14 cellular contexts compared by ENCODE assay signal in genomic region chr2:23649819-23650218, GRCh38.
DNase-seq lines count a peak whose midpoint lies in the region; ATAC-seq and TF ChIP-seq lines count a peak whose summit lies in the region.
"Had no signal": no experiment of that assay in that cellular context is flagged by ENCODE, and none has a peak within 500 bp of the region (broad histone marks: within the 10 kb centered on the region; RNA-seq: fewer than 3 reads in every experiment).

No MANE protein-coding gene starts in this region.

- DNase-seq in EL (peak; percentile 4), HK-2 (ENCODE audit: unreplicated experiment) (peak; percentile 85), kidney glomerular epithelial cell (lab: John Stamatoyannopoulos, UW) (peak; percentile 33), occipital lobe (lab: John Stamatoyannopoulos, UW) (no peak), upper lobe of right lung (no peak)
- peak; percentile 7 for DNase-seq in activated naive CD8-positive, alpha-beta T cell treated with anti-CD3 and anti-CD28 coated beads, Interleukin-2, amount 50 U/mL, for 24 hours
- DNase-seq: CD8-positive, alpha-beta T cell; NCI-H146; NCI-H774; SIG-M5; stimulated activated CD4-positive, alpha-beta T cell treated with anti-CD3 and anti-CD28 coated beads, Interleukin-12 subunit alpha, Interleukin-12 subunit beta, amount 100 ng/mL, for 4 hours had no signal

- H3K27me3 Mint-ChIP-seq in activated naive CD8-positive, alpha-beta T cell treated with anti-CD3 and anti-CD28 coated beads, Interleukin-2, amount 50 U/mL, for 24 hours, result no peaks in the 10 kb centered on the region

- no peak overlapping the region for H3K27ac ChIP-seq in upper lobe of right lung
- H3K27ac ChIP-seq: neural progenitor cell had no signal

- H3K27ac Mint-ChIP-seq in activated naive CD8-positive, alpha-beta T cell treated with anti-CD3 and anti-CD28 coated beads, Interleukin-2, amount 50 U/mL, for 24 hours, result no peak overlapping the region
- H3K27ac Mint-ChIP-seq: CD8-positive, alpha-beta T cell had no signal

- intact Hi-C loops in upper lobe of right lung (cut with DNase I), result no loop called here

- H3K9me3 ChIP-seq in upper lobe of right lung, result no peaks in the 10 kb centered on the region

- H3K4me1 ChIP-seq in upper lobe of right lung, result no peaks in the 10 kb centered on the region

- H3K4me1 Mint-ChIP-seq in activated naive CD8-positive, alpha-beta T cell treated with anti-CD3 and anti-CD28 coated beads, Interleukin-2, amount 50 U/mL, for 24 hours, result no peaks in the 10 kb centered on the region

- no peak overlapping the region for H3K4me3 ChIP-seq in upper lobe of right lung
- H3K4me3 ChIP-seq: lung, neural progenitor cell had no signal

- H3K27me3 ChIP-seq in upper lobe of right lung, result no peaks in the 10 kb centered on the region
- H3K27me3 ChIP-seq: neural progenitor cell had no signal

- H3K36me3 Mint-ChIP-seq in activated naive CD8-positive, alpha-beta T cell treated with anti-CD3 and anti-CD28 coated beads, Interleukin-2, amount 50 U/mL, for 24 hours (ENCODE audit: low read depth), result no peaks in the 10 kb centered on the region
- H3K36me3 Mint-ChIP-seq: CD8-positive, alpha-beta T cell had no signal

- H3K36me3 ChIP-seq in upper lobe of right lung, result no peaks in the 10 kb centered on the region
- H3K36me3 ChIP-seq: neural progenitor cell had no signal

- TF ChIP-seq CTCF in upper lobe of right lung (IDR thresholded peaks at IDR 0.05), result no peak

- H3K4me3 Mint-ChIP-seq in activated naive CD8-positive, alpha-beta T cell treated with anti-CD3 and anti-CD28 coated beads, Interleukin-2, amount 50 U/mL, for 24 hours, result no peak overlapping the region
- H3K4me3 Mint-ChIP-seq: CD8-positive, alpha-beta T cell had no signal

- peak; percentile 73 for ATAC-seq in activated naive CD8-positive, alpha-beta T cell treated with anti-CD3 and anti-CD28 coated beads, Interleukin-2, amount 50 U/mL, for 24 hours
- ATAC-seq in HG02970 (IDR thresholded peaks at IDR 0.05; ENCODE audit: low FRiP score, unreplicated experiment), result no peak
- no peak for ATAC-seq in upper lobe of right lung
- ATAC-seq: CD8-positive, alpha-beta T cell had no signal

- no peaks in the 10 kb centered on the region for H3K9me3 Mint-ChIP-seq in activated naive CD8-positive, alpha-beta T cell treated with anti-CD3 and anti-CD28 coated beads, Interleukin-2, amount 50 U/mL, for 24 hours
- H3K9me3 Mint-ChIP-seq: CD8-positive, alpha-beta T cell; neural progenitor cell had no signal

Comparison
In these comparisons a context has a peak if more than half of its experiments do, and no peak if none do; other contexts are left out.
1. DNase-seq: peak in EL (single experiment), HK-2 (single experiment), activated naive CD8-positive, alpha-beta T cell treated with anti-CD3 and anti-CD28 coated beads, Interleukin-2, amount 50 U/mL, for 24 hours (single experiment) and kidney glomerular epithelial cell (single experiment); none in occipital lobe (single experiment) and upper lobe of right lung (single experiment).